17 cellular contexts compared by ENCODE assay signal in the genomic region with DNA sequence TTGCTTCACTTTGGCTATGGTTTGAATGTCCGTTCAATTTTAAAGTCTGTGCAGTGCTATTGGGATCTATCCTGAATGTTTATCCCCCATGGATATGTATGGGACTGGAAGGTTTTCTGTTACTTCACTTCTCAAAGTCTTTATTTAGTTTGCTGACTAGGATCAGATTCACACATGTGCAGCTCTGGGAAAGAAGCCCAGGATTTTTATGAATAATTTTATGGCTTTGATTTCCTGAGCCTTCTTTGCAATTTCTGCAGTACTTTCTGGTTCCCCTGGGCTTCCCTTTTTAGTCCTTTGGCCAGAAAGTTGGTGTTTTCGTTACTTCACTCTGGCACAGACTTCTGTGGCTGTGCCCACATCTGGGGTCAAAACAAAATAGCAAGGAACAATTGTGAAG.
DNase-seq lines count a peak whose midpoint lies in the region; ATAC-seq and TF ChIP-seq lines count a peak whose summit lies in the region.
"Had no signal": no experiment of that assay in that cellular context is flagged by ENCODE, and none has a peak within 500 bp of the region (broad histone marks: within the 10 kb centered on the region; RNA-seq: fewer than 3 reads in every experiment).

No MANE protein-coding gene starts in this region.

- TF ChIP-seq CTCF in tibial artery (IDR thresholded peaks at IDR 0.05), result peak; percentile 20 to 23

- peak; percentile 37 for DNase-seq in GM04503 (ENCODE audit: low read depth)
- peak; percentile 31 for DNase-seq in dedifferentiated amniotic fluid mesenchymal stem cell (ENCODE audit: extremely low spot score)
- DNase-seq in midbrain (lab: John Stamatoyannopoulos, UW), result peak; percentile 10
- no peak for DNase-seq in tibial artery
- DNase-seq: activated CD4-positive, alpha-beta memory T cell treated with anti-CD3 and anti-CD28 coated beads, Interleukin-2, amount 10 ng/mL, durations not matched to agents 7 days and 5 days; activated T-cell treated with anti-CD3 and anti-CD28 coated beads, Interleukin-2, amount 50 U/mL, for 4 hours; CD4-positive, alpha-beta T cell; H7; NCI-H1436 treated with DMSO at 0.1 percent for 48 hours; NK-92 treated with Interleukin-12 subunit alpha and Interleukin-12 subunit beta, amount 100 ng/mL, for 24 hours; right lobe of liver had no signal

- peaks cover 0 to 14% (median 3%) of the 10 kb centered on the region in 4 donors for H3K4me1 ChIP-seq in tibial artery
- H3K4me1 ChIP-seq: breast epithelium, right lobe of liver had no signal

- no peaks in the 10 kb centered on the region for H3K9me3 ChIP-seq in tibial artery
- H3K9me3 ChIP-seq: breast epithelium, right lobe of liver, thoracic aorta had no signal

- H3K36me3 ChIP-seq in tibial artery, result no peaks in the 10 kb centered on the region
- H3K36me3 ChIP-seq: breast epithelium, right lobe of liver, thoracic aorta had no signal

- H3K27me3 ChIP-seq in tibial artery, result no peaks in the 10 kb centered on the region
- H3K27me3 ChIP-seq: breast epithelium, right lobe of liver had no signal

- H3K27ac ChIP-seq in tibial artery, result peak overlapping the region in 1 of 2 donors; percentile 24
- H3K27ac ChIP-seq: breast epithelium, right lobe of liver, thoracic aorta had no signal

- H3K4me3 ChIP-seq in tibial artery, result no peak overlapping the region
- H3K4me3 ChIP-seq: breast epithelium, right lobe of liver, thoracic aorta had no signal

- intact Hi-C loops in tibial artery (cut with DNase I; ENCODE audit: low total_unique reads), result no loop called here

- ATAC-seq in GM21528 (IDR thresholded peaks at IDR 0.05; ENCODE audit: low FRiP score, unreplicated experiment) (no peak), HG02973 (IDR thresholded peaks at IDR 0.05; ENCODE audit: unreplicated experiment) (no peak), GM21576 (IDR thresholded peaks at IDR 0.05; ENCODE audit: unreplicated experiment) (no peak)
- ATAC-seq: activated naive CD4-positive, alpha-beta T cell treated with anti-CD3 and anti-CD28 coated beads, Interleukin-2, amount 50 U/mL, for 72 hours; activated T-cell treated with anti-CD3 and anti-CD28 coated beads, Interleukin-2, amount 50 U/mL, for 4 hours; right lobe of liver had no signal

Comparison
In these comparisons a context has a peak if more than half of its experiments do, and no peak if none do; other contexts are left out.
1. DNase-seq: peak in GM04503 (single experiment), dedifferentiated amniotic fluid mesenchymal stem cell (single experiment) and midbrain (single experiment); none in tibial artery (0 of 2).